ENCODE assay signal across 8 cellular contexts in the genomic region with DNA sequence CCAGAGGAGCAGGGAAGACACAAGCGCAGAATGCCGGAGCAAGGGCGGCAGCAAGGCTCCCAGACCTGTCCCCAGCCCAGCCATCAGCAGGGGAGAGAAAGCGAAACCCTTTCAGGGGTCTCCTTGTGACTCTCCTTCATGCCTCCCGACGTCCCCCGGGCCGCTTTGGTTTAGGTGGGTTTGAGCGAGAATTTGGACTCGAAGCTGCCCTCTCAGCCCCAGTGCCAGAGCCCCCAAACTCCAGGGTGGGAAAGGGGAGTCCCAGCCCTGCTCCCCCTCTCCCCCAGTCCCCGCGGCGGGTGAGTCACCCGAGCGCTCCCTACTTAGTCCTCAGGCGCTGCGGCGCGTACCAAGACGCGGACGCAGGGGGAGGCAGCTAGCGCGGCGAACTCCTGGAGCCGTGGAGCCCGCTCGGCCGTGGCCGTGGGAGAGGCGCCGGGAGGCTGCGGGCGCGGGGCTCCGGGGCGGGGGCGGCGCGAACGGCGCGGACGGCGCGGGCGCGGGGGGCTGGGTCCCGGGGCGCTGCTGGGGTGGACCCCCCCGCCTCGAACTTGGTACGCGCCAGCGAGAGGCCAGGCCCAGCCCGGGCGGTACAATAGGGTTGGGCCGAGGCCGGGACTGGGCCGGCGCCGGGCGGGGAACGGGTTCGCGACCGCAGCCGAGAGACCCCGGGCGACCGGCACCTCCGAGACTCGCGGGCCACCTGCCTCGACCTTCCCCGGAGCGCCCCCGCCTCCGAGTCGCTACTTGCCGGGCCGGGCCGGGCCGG. TPM values are rescaled to one million over a fixed set of nuclear protein-coding genes. Genes with fewer than 3 reads are reported as not detected.
DNase-seq lines count a peak whose midpoint lies in the region; ATAC-seq and TF ChIP-seq lines count a peak whose summit lies in the region.

A gene (plus strand): TSS at position 601 of the 769 bp plus-strand sequence. CDS start 258 bp downstream, outside the sequence.

- no peak for TF ChIP-seq RAD21 in Ishikawa (IDR thresholded peaks at IDR 0.05; ENCODE audit: low read depth)

- H3K4me1 ChIP-seq in SJCRH30 (peaks cover 26% of the 10 kb centered on the region), neuron (ENCODE audit: insufficient read depth, low read length) (peaks cover 46% of the 10 kb centered on the region), subcutaneous abdominal adipose tissue (ENCODE audit: control insufficient read depth in 5 of 5, insufficient read depth in 5 of 5, low read length in 5 of 5) (peaks cover 22 to 77% (median 66%) of the 10 kb centered on the region in 5 donors)

- H3K4me3 ChIP-seq in SJCRH30 (peak within 1 kb of the TSS; percentile 99), foreskin fibroblast (ENCODE audit: low read depth in 1 of 2, low read length in 2 of 2) (peak within 1 kb of the TSS; percentile 88 to 94), neuron (ENCODE audit: low read length) (peak within 1 kb of the TSS; percentile 90), subcutaneous abdominal adipose tissue (ENCODE audit: low read depth in 1 of 5, low read length in 5 of 5) (peak within 1 kb of the TSS; percentile 91 to 99 (median 96))

- peak within 1 kb of the TSS; percentile 7 for H2AFZ ChIP-seq in neuron (ENCODE audit: low read depth, low read length)

- no peak for TF ChIP-seq EP300 in Ishikawa (IDR thresholded peaks at IDR 0.05; ENCODE audit: borderline replicate concordance)

- peak; percentile 47 for ATAC-seq in GM21423 (IDR thresholded peaks at IDR 0.05; ENCODE audit: unreplicated experiment)

- H3K9me3 ChIP-seq in SJCRH30 (replicated peaks), result no peaks in the 10 kb centered on the region
- H3K9me3 ChIP-seq in neuron (ENCODE audit: low read length), result no peaks in the 10 kb centered on the region
- H3K9me3 ChIP-seq in subcutaneous abdominal adipose tissue (ENCODE audit: control insufficient read depth in 5 of 5, low read length in 5 of 5), result no peaks in the 10 kb centered on the region

- DNase-seq in D341Med (ENCODE audit: low spot score), result peak; percentile 88
- peak; percentile 91 to 93 for DNase-seq in SJCRH30
- DNase-seq in activated gamma-delta T cell (lab: John Stamatoyannopoulos, UW), result peak; percentile 78
- peak; percentile 81 to 95 for DNase-seq in foreskin fibroblast

- H3K9ac ChIP-seq in subcutaneous abdominal adipose tissue (ENCODE audit: low read length in 5 of 5), result peak within 1 kb of the TSS; percentile 98 to 99 (median 99)

- no peak for TF ChIP-seq CTCF in foreskin fibroblast (IDR thresholded peaks at IDR 0.05; ENCODE audit: low read depth, low read length)

- H3K27ac ChIP-seq in SJCRH30, result peak within 1 kb of the TSS; percentile 99
- H3K27ac ChIP-seq in subcutaneous abdominal adipose tissue (ENCODE audit: low read depth, low read length), result peak within 1 kb of the TSS; percentile 100

- peaks cover 4% of the 10 kb centered on the region; the same call in 1 of the 2 replicates for H3K36me3 ChIP-seq in SJCRH30
- peaks cover 8% of the 10 kb centered on the region for H3K36me3 ChIP-seq in neuron (ENCODE audit: insufficient read depth, low read length)
- peaks cover 0 to 12% (median 7%) of the 10 kb centered on the region in 5 donors for H3K36me3 ChIP-seq in subcutaneous abdominal adipose tissue (ENCODE audit: control insufficient read depth in 5 of 5, insufficient read depth in 5 of 5, low read length in 5 of 5)

- H3K27me3 ChIP-seq in SJCRH30 (no peaks in the 10 kb centered on the region), neuron (ENCODE audit: insufficient read depth, low read length) (no peaks in the 10 kb centered on the region), subcutaneous abdominal adipose tissue (ENCODE audit: control insufficient read depth in 5 of 5, insufficient read depth in 4 of 5, low read length in 5 of 5) (no peaks in the 10 kb centered on the region)

TF ChIP-seq in Ishikawa, 13 proteins besides CTCF, POLR2A, EP300 and RAD21:
- TF ChIP-seq, protein P1, sequence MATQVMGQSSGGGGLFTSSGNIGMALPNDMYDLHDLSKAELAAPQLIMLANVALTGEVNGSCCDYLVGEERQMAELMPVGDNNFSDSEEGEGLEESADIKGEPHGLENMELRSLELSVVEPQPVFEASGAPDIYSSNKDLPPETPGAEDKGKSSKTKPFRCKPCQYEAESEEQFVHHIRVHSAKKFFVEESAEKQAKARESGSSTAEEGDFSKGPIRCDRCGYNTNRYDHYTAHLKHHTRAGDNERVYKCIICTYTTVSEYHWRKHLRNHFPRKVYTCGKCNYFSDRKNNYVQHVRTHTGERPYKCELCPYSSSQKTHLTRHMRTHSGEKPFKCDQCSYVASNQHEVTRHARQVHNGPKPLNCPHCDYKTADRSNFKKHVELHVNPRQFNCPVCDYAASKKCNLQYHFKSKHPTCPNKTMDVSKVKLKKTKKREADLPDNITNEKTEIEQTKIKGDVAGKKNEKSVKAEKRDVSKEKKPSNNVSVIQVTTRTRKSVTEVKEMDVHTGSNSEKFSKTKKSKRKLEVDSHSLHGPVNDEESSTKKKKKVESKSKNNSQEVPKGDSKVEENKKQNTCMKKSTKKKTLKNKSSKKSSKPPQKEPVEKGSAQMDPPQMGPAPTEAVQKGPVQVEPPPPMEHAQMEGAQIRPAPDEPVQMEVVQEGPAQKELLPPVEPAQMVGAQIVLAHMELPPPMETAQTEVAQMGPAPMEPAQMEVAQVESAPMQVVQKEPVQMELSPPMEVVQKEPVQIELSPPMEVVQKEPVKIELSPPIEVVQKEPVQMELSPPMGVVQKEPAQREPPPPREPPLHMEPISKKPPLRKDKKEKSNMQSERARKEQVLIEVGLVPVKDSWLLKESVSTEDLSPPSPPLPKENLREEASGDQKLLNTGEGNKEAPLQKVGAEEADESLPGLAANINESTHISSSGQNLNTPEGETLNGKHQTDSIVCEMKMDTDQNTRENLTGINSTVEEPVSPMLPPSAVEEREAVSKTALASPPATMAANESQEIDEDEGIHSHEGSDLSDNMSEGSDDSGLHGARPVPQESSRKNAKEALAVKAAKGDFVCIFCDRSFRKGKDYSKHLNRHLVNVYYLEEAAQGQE (IDR thresholded peaks at IDR 0.05; ENCODE audit: low read depth), result no peak
- 0 out of 2 replicates have a peak, but pooled peaks have one; percentile 13 for TF ChIP-seq YY1 (IDR thresholded peaks at IDR 0.05; ENCODE audit: low read depth)
- 0 out of 2 replicates have a peak, but pooled peaks have one; percentile 26 for TF ChIP-seq TCF12 (IDR thresholded peaks at IDR 0.05; ENCODE audit: low read depth)
- TF ChIP-seq EGR1 (IDR thresholded peaks at IDR 0.05), result no peak; the same call in 1 of the 2 replicates
- TF ChIP-seq TAF1 (IDR thresholded peaks at IDR 0.05; ENCODE audit: low read depth), result peak; percentile 37; the same call in 1 of the 2 replicates
- TF ChIP-seq, protein P2, sequence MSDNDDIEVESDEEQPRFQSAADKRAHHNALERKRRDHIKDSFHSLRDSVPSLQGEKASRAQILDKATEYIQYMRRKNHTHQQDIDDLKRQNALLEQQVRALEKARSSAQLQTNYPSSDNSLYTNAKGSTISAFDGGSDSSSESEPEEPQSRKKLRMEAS (IDR thresholded peaks at IDR 0.05), result 0 out of 2 replicates have a peak, but pooled peaks have one; percentile 11
- TF ChIP-seq FOXM1 (IDR thresholded peaks at IDR 0.05; ENCODE audit: borderline replicate concordance, low read depth), result no peak
- peak; percentile 71; the same call in 1 of the 2 replicates for TF ChIP-seq ZBTB7A (IDR thresholded peaks at IDR 0.05; ENCODE audit: low read depth)
- TF ChIP-seq CREB1 (IDR thresholded peaks at IDR 0.05; ENCODE audit: low read depth), result no peak
- TF ChIP-seq, protein P3, sequence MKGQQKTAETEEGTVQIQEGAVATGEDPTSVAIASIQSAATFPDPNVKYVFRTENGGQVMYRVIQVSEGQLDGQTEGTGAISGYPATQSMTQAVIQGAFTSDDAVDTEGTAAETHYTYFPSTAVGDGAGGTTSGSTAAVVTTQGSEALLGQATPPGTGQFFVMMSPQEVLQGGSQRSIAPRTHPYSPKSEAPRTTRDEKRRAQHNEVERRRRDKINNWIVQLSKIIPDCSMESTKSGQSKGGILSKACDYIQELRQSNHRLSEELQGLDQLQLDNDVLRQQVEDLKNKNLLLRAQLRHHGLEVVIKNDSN (IDR thresholded peaks at IDR 0.05), result no peak
- no peak for TF ChIP-seq NFIC (IDR thresholded peaks at IDR 0.05)
- TF ChIP-seq CEBPB (IDR thresholded peaks at IDR 0.05), result no peak
- no peak for TF ChIP-seq TEAD4 (IDR thresholded peaks at IDR 0.05)

RNA-seq across cellular contexts. Expression of the gene that starts here (rescaled TPM):
- total RNA-seq in SJCRH30 (2014; rRNA removed; shearing (Covaris generic)), result 91.2 and 96.2 TPM in 2 replicates

Comparison
In these comparisons a context has a peak if more than half of its experiments do, and no peak if none do; other contexts are left out.
1. Peak in every context shown above with its lines: DNase-seq, ATAC-seq, H3K4me3 ChIP-seq and H3K27ac ChIP-seq.